ENCODE assay signal across 1 cellular context in genomic region chr11:130434521-130435223, GRCh38.
A peak's percentile ranks its signal among the peaks of the same experiment; 100 is the strongest.
TF ChIP-seq lines count a peak whose summit lies in the region.

No MANE protein-coding gene starts in this region.

TF ChIP-seq in IMR-90, 13 proteins besides CTCF, POLR2A, EP300 and RAD21:
- no peak for TF ChIP-seq RCOR1 (IDR thresholded peaks at IDR 0.05; ENCODE audit: insufficient replicate concordance, low read length)
- TF ChIP-seq SMC3 (IDR thresholded peaks at IDR 0.05; ENCODE audit: low read depth, low read length) = peak; percentile 95
TF ChIP-seq in IMR-90: peak in this region for 1.
